ENCODE assay signal across 9 cellular contexts in genomic region chr14:61471297-61471980, GRCh38.
DNase-seq lines count a peak whose midpoint lies in the region; ATAC-seq and TF ChIP-seq lines count a peak whose summit lies in the region.
"Had no signal": no experiment of that assay in that cellular context is flagged by ENCODE, and none has a peak within 500 bp of the region (broad histone marks: within the 10 kb centered on the region; RNA-seq: fewer than 3 reads in every experiment).

No MANE protein-coding gene starts in this region.

- peak overlapping the region; percentile 65 for H3K27ac Mint-ChIP-seq in Calu3 (ENCODE audit: unreplicated experiment)

- TF ChIP-seq POLR2A in Peyer's patch (IDR thresholded peaks at IDR 0.05): no peak

- CTCF ChIA-PET in Calu3 (lab: Charles Lee): interaction anchor here (0.6 to 1.4 kb wide), 3 partner anchors 49 to 275 kb away, joined by 3 to 6 read pairs (median 5); no protein-coding TSS in a partner anchor

- H3K27me3 ChIP-seq in Peyer's patch (no peaks in the 10 kb centered on the region), parathyroid adenoma (ENCODE audit: control insufficient read depth, insufficient read depth, low read length) (no peaks in the 10 kb centered on the region)

- TF ChIP-seq CTCF in Calu3 (IDR thresholded peaks at IDR 0.05; ENCODE audit: unreplicated experiment): no peak
- no peak for TF ChIP-seq CTCF in Peyer's patch (IDR thresholded peaks at IDR 0.05)
- no peak for TF ChIP-seq CTCF in parathyroid adenoma (IDR thresholded peaks at IDR 0.05)

- no peak for ATAC-seq in HG02642 (IDR thresholded peaks at IDR 0.05; ENCODE audit: poor library complexity, unreplicated experiment)

- peaks cover 13% of the 10 kb centered on the region for H3K36me3 Mint-ChIP-seq in Calu3 (ENCODE audit: insufficient read depth, unreplicated experiment)

- intact Hi-C loops in Calu3 (cut with micrococcal nuclease; ENCODE audit: unreplicated experiment): no loop called here

- no peaks in the 10 kb centered on the region for H3K36me3 ChIP-seq in Peyer's patch
- no peaks in the 10 kb centered on the region for H3K36me3 ChIP-seq in parathyroid adenoma (ENCODE audit: control insufficient read depth, insufficient read depth, low read length)

- peak overlapping the region; percentile 29 for H3K4me2 ChIP-seq in parathyroid adenoma (ENCODE audit: low read length)

- no peak overlapping the region for H3K9ac ChIP-seq in parathyroid adenoma

- DNase-seq in Calu3 (no peak), Peyer's patch (peak in 1 of 3 donors; percentile 43), epithelial cell of prostate (ENCODE audit: low read depth, low spot score) (no peak), NCI-H774 (lab: John Stamatoyannopoulos, UW) (no peak), NCI-H1930 (lab: John Stamatoyannopoulos, UW) (no peak), NCI-H2171 (lab: John Stamatoyannopoulos, UW) (no peak)
- DNase-seq: NCI-H1436 had no signal

- peak overlapping the region; percentile 45 for H3K4me3 Mint-ChIP-seq in Calu3 (ENCODE audit: low read depth, unreplicated experiment)

- H2AFZ ChIP-seq in parathyroid adenoma: peak overlapping the region; percentile 47

- peaks cover 67% of the 10 kb centered on the region for H3K4me1 Mint-ChIP-seq in Calu3 (ENCODE audit: low read depth, unreplicated experiment)

- H3K4me3 ChIP-seq in Peyer's patch (peak overlapping the region; percentile 8 to 43 (median 24)), parathyroid adenoma (ENCODE audit: low read depth, low read length) (peak overlapping the region; percentile 2)

- no peaks in the 10 kb centered on the region for H3K27me3 Mint-ChIP-seq in Calu3 (ENCODE audit: unreplicated experiment)

- no peaks in the 10 kb centered on the region for H3K9me3 Mint-ChIP-seq in Calu3 (ENCODE audit: low read depth, unreplicated experiment)

- H3K27ac ChIP-seq in Peyer's patch (peak overlapping the region; percentile 64 to 91 (median 73)), epithelial cell of prostate (peak overlapping the region; percentile 36), parathyroid adenoma (peak overlapping the region; percentile 60)

- no peaks in the 10 kb centered on the region for H3K79me2 ChIP-seq in parathyroid adenoma

- peaks cover 0 to 49% (median 18%) of the 10 kb centered on the region in 4 donors for H3K4me1 ChIP-seq in Peyer's patch
- peaks cover 13% of the 10 kb centered on the region for H3K4me1 ChIP-seq in parathyroid adenoma

- H3K9me3 ChIP-seq in Peyer's patch (no peaks in the 10 kb centered on the region), parathyroid adenoma (ENCODE audit: control insufficient read depth, low read length) (no peaks in the 10 kb centered on the region)

- no TSS peak for BruUV-seq in Calu3 (replicated peaks; lab: Mats Ljungman, UMichigan)
